In genomic region chrX:129981207-129981553, GRCh38 we compare ENCODE assay signal across 9 cellular contexts. TPM values are rescaled to one million over a fixed set of nuclear protein-coding genes. Genes with fewer than 3 reads are reported as not detected.
DNase-seq lines count a peak whose midpoint lies in the region; ATAC-seq and TF ChIP-seq lines count a peak whose summit lies in the region.
"Had no signal": no experiment of that assay in that cellular context is flagged by ENCODE, and none has a peak within 500 bp of the region (broad histone marks: within the 10 kb centered on the region; RNA-seq: fewer than 3 reads in every experiment).

No MANE protein-coding gene starts in this region.

- ATAC-seq in body of pancreas (no peak), HG02642 (IDR thresholded peaks at IDR 0.05; ENCODE audit: poor library complexity, unreplicated experiment) (no peak), HG03108 (IDR thresholded peaks at IDR 0.05; ENCODE audit: unreplicated experiment) (no peak)

- H3K27me3 ChIP-seq in GM23248 (replicated peaks; ENCODE audit: insufficient read depth) (no peaks in the 10 kb centered on the region), body of pancreas (no peaks in the 10 kb centered on the region), mononuclear cell (ENCODE audit: insufficient read depth, low read length) (no peaks in the 10 kb centered on the region)

- H3K27ac ChIP-seq in GM23248, result no peak overlapping the region
- peak overlapping the region; percentile 52 to 70 (median 54) for H3K27ac ChIP-seq in body of pancreas

- H3F3A ChIP-seq in GM23248 (ENCODE audit: insufficient read depth), result no peaks in the 10 kb centered on the region

- no peak for DNase-seq in AG04449 (ENCODE audit: low read depth, low spot score)
- no peak for DNase-seq in GM23248
- no peak for DNase-seq in body of pancreas
- no peak for DNase-seq in central memory CD4-positive, alpha-beta T cell
- no peak for DNase-seq in posterior cingulate gyrus
- DNase-seq: stimulated activated CD4-positive, alpha-beta T cell treated with anti-CD3 and anti-CD28 coated beads, Interleukin-12 subunit alpha, Interleukin-12 subunit beta, amount 100 ng/mL, for 4 hours had no signal

- H3K9ac ChIP-seq in GM23248, result peak overlapping the region; percentile 25; the same call in 1 of the 2 replicates

- H3K36me3 ChIP-seq in GM23248 (ENCODE audit: low read depth) (no peaks in the 10 kb centered on the region), body of pancreas (replicated peaks in 1 of 2; ENCODE audit: insufficient read depth in 1 of 2, low read depth in 2 of 2) (no peaks in the 10 kb centered on the region)

- in situ Hi-C loops in GM23248 (cut with MboI), result no loop called here

- peak overlapping the region; percentile 80 for H3K4me2 ChIP-seq in GM23248 (ENCODE audit: unreplicated experiment)

- POLR2A ChIA-PET in AG04449 (lab: Yijun Ruan, JAX), result no interaction called here

- H3K79me2 ChIP-seq in GM23248 (ENCODE audit: insufficient read depth), result peaks cover 11% of the 10 kb centered on the region

- H4K20me1 ChIP-seq in GM23248 (ENCODE audit: insufficient read depth), result no peaks in the 10 kb centered on the region

- H2AFZ ChIP-seq in GM23248, result peak overlapping the region; percentile 65

- WGBS in GM23248 (ENCODE audit: low coverage in 1 of 2, low lambda C conversion rate in 2 of 2, missing lambda C conversion rate in 2 of 2), 2 experiments, result 1% methylated on average over 15 to 17 of the region's 17 CpGs
- 0 to 1% methylated on average over 6 to 17 of the region's 17 CpGs for WGBS in body of pancreas, 2 donors

- TF ChIP-seq CTCF in AG04449 (IDR thresholded peaks at IDR 0.05; ENCODE audit: insufficient read depth, low read length, missing control alignments), result no peak
- TF ChIP-seq CTCF in body of pancreas (IDR thresholded peaks at IDR 0.05), result no peak

- peak in 2 of 3 donors; percentile 4 for TF ChIP-seq POLR2A in body of pancreas (IDR thresholded peaks at IDR 0.05)

- H3K4me3 ChIP-seq in AG04449 (ENCODE audit: low read depth, low read length) (peak overlapping the region; percentile 53; the same call in 1 of the 2 replicates), GM23248 (peak overlapping the region; percentile 68), body of pancreas (peak overlapping the region; percentile 32 to 36), mononuclear cell (ENCODE audit: low read length) (peak overlapping the region; percentile 32)

- CTCF ChIA-PET in AG04449 (lab: Yijun Ruan, JAX), result no interaction called here

- H3K9me2 ChIP-seq in GM23248 (ENCODE audit: insufficient read depth), result no peaks in the 10 kb centered on the region

- intact Hi-C loops in body of pancreas (cut with DNase I), result no loop called here
- intact Hi-C loops in posterior cingulate gyrus (cut with DNase I), result no loop called here

- no peaks in the 10 kb centered on the region for H3K4me1 ChIP-seq in GM23248 (ENCODE audit: insufficient read depth)
- peaks cover 5% of the 10 kb centered on the region for H3K4me1 ChIP-seq in body of pancreas
- peaks cover 6% of the 10 kb centered on the region for H3K4me1 ChIP-seq in mononuclear cell (ENCODE audit: insufficient read depth, low read length)

- no peaks in the 10 kb centered on the region for H3K9me3 ChIP-seq in GM23248 (ENCODE audit: low read depth)
- H3K9me3 ChIP-seq in body of pancreas, result no peaks in the 10 kb centered on the region
- H3K9me3 ChIP-seq in mononuclear cell (ENCODE audit: low read depth, low read length), result no peaks in the 10 kb centered on the region

RNA-seq across cellular contexts. Expression of gene BCORL1, which starts 1.3 kb away (rescaled TPM):
- total RNA-seq in GM23248 (2014; rRNA removed; shearing (Covaris generic)), result 0.38 and 1.7 TPM in 2 replicates
- 4.4 and 6.0 TPM in 2 replicates for polyA plus RNA-seq in GM23248 (2016; fragmentation: Nextera tagmentation; extraction: Ambion mirVana)
- total RNA-seq in body of pancreas (1 to 10 TPM; 3.0 to 4.4 TPM), mononuclear cell (2.2 TPM)
